ENCODE assay signal across 25 cellular contexts in the genomic region with DNA sequence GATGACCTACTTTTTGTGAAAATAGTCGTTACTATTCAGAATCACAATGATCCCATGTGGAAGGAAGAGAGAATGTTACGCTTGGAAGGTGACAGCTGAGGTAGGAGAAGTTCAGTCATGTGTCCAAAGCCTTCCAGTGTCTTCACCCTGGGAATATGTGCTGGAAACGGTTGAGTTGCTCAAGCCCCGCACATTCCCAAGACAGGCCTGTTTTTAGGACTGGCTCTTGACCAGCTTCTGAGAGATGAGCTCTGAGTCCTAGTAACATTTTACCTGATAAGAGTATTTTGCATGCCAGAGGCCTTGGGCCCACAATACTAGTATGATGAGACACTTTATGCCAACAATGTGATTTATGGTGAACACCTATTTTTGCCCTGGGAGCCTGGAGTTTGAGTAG.
"Had no signal": no experiment of that assay in that cellular context is flagged by ENCODE, and none has a peak within 500 bp of the region (broad histone marks: within the 10 kb centered on the region; RNA-seq: fewer than 3 reads in every experiment).

No MANE protein-coding gene starts in this region.

- H3K4me1 ChIP-seq: body of pancreas, breast epithelium, SJCRH30 had no signal

- H3K27ac ChIP-seq: body of pancreas, breast epithelium, SJCRH30, SK-N-MC had no signal

- ATAC-seq: activated CD8-positive, alpha-beta T cell treated with anti-CD3 and anti-CD28 coated beads for 36 hours; body of pancreas had no signal

- H3K9me3 ChIP-seq: body of pancreas, breast epithelium, SJCRH30 had no signal

- H3K4me3 ChIP-seq: body of pancreas, breast epithelium, SJCRH30, SK-N-MC had no signal

- DNase-seq: activated CD4-positive, alpha-beta T cell treated with anti-CD3 and anti-CD28 coated beads, Interleukin-2, amount 10 ng/mL, durations not matched to agents 24 days and 14 days; activated CD4-positive, alpha-beta T cell treated with anti-CD3 and anti-CD28 coated beads, Interleukin-2, amount 50 U/mL, for 4 hours; activated CD8-positive, alpha-beta T cell treated with anti-CD3 and anti-CD28 coated beads for 36 hours; activated gamma-delta T cell; activated naive CD4-positive, alpha-beta T cell treated with Interleukin-2 at 50 U/mL for 16 hours; activated naive CD8-positive, alpha-beta T cell treated with anti-CD3 and anti-CD28 coated beads, Interleukin-2, amount 10 ng/mL, durations not matched to agents 7 days and 5 days; activated T-cell treated with anti-CD3 and anti-CD28 coated beads, Interleukin-2, amount 50 U/mL, for 1 hour; body of pancreas; caudate nucleus; Karpas-422; KBM-7; NCI-H1048; NCI-H1436 treated with DMSO at 0.1 percent for 48 hours; NCI-H1694 treated with DMSO at 0.1 percent for 48 hours; NCI-H2029; NCI-H2171; NCI-H446; NCI-H510A treated with DMSO at 0.1 percent for 48 hours; NCI-H526 treated with DMSO at 0.1 percent for 48 hours; NCI-H774; SHP77; SJCRH30; T1000 had no signal

- H3K36me3 ChIP-seq: breast epithelium had no signal

- H3K27me3 ChIP-seq: body of pancreas, breast epithelium, SJCRH30 had no signal
